23 cellular contexts compared by ENCODE assay signal in genomic region chr12:52529846-52530245, GRCh38. TPM values are rescaled to one million over a fixed set of nuclear protein-coding genes. Genes with fewer than 3 reads are reported as not detected.
"Had no signal": no experiment of that assay in that cellular context is flagged by ENCODE, and none has a peak within 500 bp of the region (broad histone marks: within the 10 kb centered on the region; RNA-seq: fewer than 3 reads in every experiment).

No MANE protein-coding gene starts in this region.

- H3K27ac ChIP-seq: KMS-11 had no signal

- H3K9ac ChIP-seq: KMS-11, SK-N-SH had no signal

- DNase-seq: IMR-90, Kasumi-1, MV-4-11, NCI-H1048, NCI-H1105, NCI-H1417, NCI-H1436 treated with DMSO at 0.1 percent for 48 hours, NCI-H1694, NCI-H187 treated with DMSO at 0.1 percent for 48 hours, NCI-H2029 treated with DMSO at 0.1 percent for 48 hours, NCI-H2227 treated with DMSO at 0.1 percent for 48 hours, NCI-H510A, NCI-H524 treated with DMSO at 0.1 percent for 48 hours, NCI-H69, NCI-H774, RPMI8226, SHP77, SK-N-SH had no signal

- ATAC-seq: HepG2 had no signal

- H3K9me3 ChIP-seq: SK-N-SH had no signal

RNA-seq across cellular contexts. Expression of gene KRT5, which starts 9.7 kb away (rescaled TPM):
- total RNA-seq: HepG2, HT1080, IMR-90, M059J, SK-MEL-5 had no signal
- polyA plus RNA-seq: IMR-90, SK-N-SH had no signal

RNA-seq across cellular contexts. Expression of gene KRT71, which starts 23.1 kb away (rescaled TPM):
- total RNA-seq: HepG2, HT1080, IMR-90, M059J, SK-MEL-5 had no signal
- polyA plus RNA-seq: HepG2, IMR-90, SK-N-SH had no signal

RNA-seq across cellular contexts. Expression of gene KRT6A, which starts 36.8 kb away (rescaled TPM):
- total RNA-seq: HepG2, HT1080, IMR-90, M059J, SK-MEL-5 had no signal
- polyA plus RNA-seq: IMR-90, SK-N-SH had no signal

RNA-seq across cellular contexts. Expression of gene KRT74, which starts 43.8 kb away (rescaled TPM):
- total RNA-seq: HepG2, HT1080, IMR-90, M059J, SK-MEL-5 had no signal
- polyA plus RNA-seq: HepG2, IMR-90, SK-N-SH had no signal

RNA-seq across cellular contexts. Expression of gene KRT6C, which starts 56.2 kb away (rescaled TPM):
- total RNA-seq: HepG2, HT1080, IMR-90, M059J, SK-MEL-5 had no signal
- polyA plus RNA-seq: IMR-90, SK-N-SH had no signal
